ENCODE assay signal across 2 cellular contexts in genomic region chr10:73910401-73910763, GRCh38.
TF ChIP-seq lines count a peak whose summit lies in the region.

No MANE protein-coding gene starts in this region.

TF ChIP-seq in GM23338, 12 proteins besides CTCF, POLR2A, EP300 and RAD21 (continued from another document):
- TF ChIP-seq, protein P1, sequence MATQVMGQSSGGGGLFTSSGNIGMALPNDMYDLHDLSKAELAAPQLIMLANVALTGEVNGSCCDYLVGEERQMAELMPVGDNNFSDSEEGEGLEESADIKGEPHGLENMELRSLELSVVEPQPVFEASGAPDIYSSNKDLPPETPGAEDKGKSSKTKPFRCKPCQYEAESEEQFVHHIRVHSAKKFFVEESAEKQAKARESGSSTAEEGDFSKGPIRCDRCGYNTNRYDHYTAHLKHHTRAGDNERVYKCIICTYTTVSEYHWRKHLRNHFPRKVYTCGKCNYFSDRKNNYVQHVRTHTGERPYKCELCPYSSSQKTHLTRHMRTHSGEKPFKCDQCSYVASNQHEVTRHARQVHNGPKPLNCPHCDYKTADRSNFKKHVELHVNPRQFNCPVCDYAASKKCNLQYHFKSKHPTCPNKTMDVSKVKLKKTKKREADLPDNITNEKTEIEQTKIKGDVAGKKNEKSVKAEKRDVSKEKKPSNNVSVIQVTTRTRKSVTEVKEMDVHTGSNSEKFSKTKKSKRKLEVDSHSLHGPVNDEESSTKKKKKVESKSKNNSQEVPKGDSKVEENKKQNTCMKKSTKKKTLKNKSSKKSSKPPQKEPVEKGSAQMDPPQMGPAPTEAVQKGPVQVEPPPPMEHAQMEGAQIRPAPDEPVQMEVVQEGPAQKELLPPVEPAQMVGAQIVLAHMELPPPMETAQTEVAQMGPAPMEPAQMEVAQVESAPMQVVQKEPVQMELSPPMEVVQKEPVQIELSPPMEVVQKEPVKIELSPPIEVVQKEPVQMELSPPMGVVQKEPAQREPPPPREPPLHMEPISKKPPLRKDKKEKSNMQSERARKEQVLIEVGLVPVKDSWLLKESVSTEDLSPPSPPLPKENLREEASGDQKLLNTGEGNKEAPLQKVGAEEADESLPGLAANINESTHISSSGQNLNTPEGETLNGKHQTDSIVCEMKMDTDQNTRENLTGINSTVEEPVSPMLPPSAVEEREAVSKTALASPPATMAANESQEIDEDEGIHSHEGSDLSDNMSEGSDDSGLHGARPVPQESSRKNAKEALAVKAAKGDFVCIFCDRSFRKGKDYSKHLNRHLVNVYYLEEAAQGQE (IDR thresholded peaks at IDR 0.05; ENCODE audit: unreplicated experiment) = no peak
- no peak for TF ChIP-seq ZNF462 (CRISPR knock-in tag; IDR thresholded peaks at IDR 0.05)
- no peak for TF ChIP-seq ZNF331 (CRISPR knock-in tag; IDR thresholded peaks at IDR 0.05; ENCODE audit: low read depth)

TF ChIP-seq in WTC11, 78 proteins besides CTCF, POLR2A, EP300 and RAD21 (continued from another document):
- TF ChIP-seq, protein P2, sequence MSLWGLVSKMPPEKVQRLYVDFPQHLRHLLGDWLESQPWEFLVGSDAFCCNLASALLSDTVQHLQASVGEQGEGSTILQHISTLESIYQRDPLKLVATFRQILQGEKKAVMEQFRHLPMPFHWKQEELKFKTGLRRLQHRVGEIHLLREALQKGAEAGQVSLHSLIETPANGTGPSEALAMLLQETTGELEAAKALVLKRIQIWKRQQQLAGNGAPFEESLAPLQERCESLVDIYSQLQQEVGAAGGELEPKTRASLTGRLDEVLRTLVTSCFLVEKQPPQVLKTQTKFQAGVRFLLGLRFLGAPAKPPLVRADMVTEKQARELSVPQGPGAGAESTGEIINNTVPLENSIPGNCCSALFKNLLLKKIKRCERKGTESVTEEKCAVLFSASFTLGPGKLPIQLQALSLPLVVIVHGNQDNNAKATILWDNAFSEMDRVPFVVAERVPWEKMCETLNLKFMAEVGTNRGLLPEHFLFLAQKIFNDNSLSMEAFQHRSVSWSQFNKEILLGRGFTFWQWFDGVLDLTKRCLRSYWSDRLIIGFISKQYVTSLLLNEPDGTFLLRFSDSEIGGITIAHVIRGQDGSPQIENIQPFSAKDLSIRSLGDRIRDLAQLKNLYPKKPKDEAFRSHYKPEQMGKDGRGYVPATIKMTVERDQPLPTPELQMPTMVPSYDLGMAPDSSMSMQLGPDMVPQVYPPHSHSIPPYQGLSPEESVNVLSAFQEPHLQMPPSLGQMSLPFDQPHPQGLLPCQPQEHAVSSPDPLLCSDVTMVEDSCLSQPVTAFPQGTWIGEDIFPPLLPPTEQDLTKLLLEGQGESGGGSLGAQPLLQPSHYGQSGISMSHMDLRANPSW (CRISPR knock-in tag; conservative IDR thresholded peaks at IDR 0.05; ENCODE audit: low read depth) = no peak
